In the genomic region with DNA sequence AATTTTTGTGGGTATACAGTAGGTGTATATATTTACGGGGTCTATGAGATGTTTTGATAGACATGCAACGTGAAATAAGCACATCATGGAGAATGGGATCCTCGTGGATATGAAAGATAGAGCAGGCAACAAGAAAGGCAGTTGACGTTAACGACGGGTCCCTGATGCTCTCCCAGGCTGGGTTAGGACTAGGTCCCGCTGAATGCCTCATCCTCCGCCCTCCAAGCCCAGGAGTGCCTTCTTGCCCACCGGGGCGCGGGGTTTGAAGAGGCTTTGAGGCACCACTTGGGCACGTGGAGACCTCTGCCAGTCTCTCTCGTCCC, we compare ENCODE assay signal across 8 cellular contexts. TPM values are rescaled to one million over a fixed set of nuclear protein-coding genes. Genes with fewer than 3 reads are reported as not detected.
DNase-seq lines count a peak whose midpoint lies in the region; ATAC-seq, FAIRE-seq and TF ChIP-seq lines count a peak whose summit lies in the region.

No MANE protein-coding gene starts in this region.

- CTCF ChIA-PET in MCF 10A (lab: Yijun Ruan, JAX): interaction anchor here (0.6 to 3.9 kb wide), 25 partner anchors 8 to 1198 kb away, joined by 3 to 25 read pairs (median 4); no protein-coding TSS in a partner anchor

- H3K4me1 Mint-ChIP-seq in MCF 10A (ENCODE audit: insufficient read depth, unreplicated experiment) (peaks cover 6% of the 10 kb centered on the region), mesothelial cell of epicardium (peaks cover 19% of the 10 kb centered on the region)

- ATAC-seq in HG03108 (IDR thresholded peaks at IDR 0.05; ENCODE audit: unreplicated experiment): peak; percentile 13

- H3K36me3 Mint-ChIP-seq in MCF 10A (ENCODE audit: insufficient read depth, unreplicated experiment) (peaks cover 9% of the 10 kb centered on the region), mesothelial cell of epicardium (peaks cover 17% of the 10 kb centered on the region)

- no peak for FAIRE-seq in D721Med (lab: Jason Lieb, UNC)

- H3K27me3 Mint-ChIP-seq in MCF 10A (ENCODE audit: insufficient read depth, unreplicated experiment): no peaks in the 10 kb centered on the region
- peaks cover 2% of the 10 kb centered on the region for H3K27me3 Mint-ChIP-seq in mesothelial cell of epicardium (ENCODE audit: low read depth)

- no peak for DNase-seq in GM12865 (ENCODE audit: low read depth)
- no peak for DNase-seq in MCF 10A (ENCODE audit: unreplicated experiment)
- DNase-seq in mesothelial cell of epicardium (ENCODE audit: low spot score in 2 of 2, unreplicated experiment in 2 of 2): no peak
- no peak for DNase-seq in SW480 (ENCODE audit: low spot score)
- no peak for DNase-seq in D721Med (ENCODE audit: insufficient read length, low spot score)
- no peak for DNase-seq in globus pallidus (ENCODE audit: low spot score)
- DNase-seq in activated CD4-positive, CD25-positive, alpha-beta regulatory T cell (lab: John Stamatoyannopoulos, UW): no peak

- intact Hi-C loops in MCF 10A (cut with micrococcal nuclease): loop anchor here (2.0 to 5.0 kb wide), 3 partner anchors 61 to 598 kb away; a partner anchor contains a TSS

- peak overlapping the region; percentile 80 for H3K4me3 ChIP-seq in GM12865 (ENCODE audit: low read depth, low read length)

- no peaks in the 10 kb centered on the region for H3K9me3 Mint-ChIP-seq in MCF 10A (ENCODE audit: unreplicated experiment)
- peaks cover 17% of the 10 kb centered on the region for H3K9me3 Mint-ChIP-seq in mesothelial cell of epicardium

- H3K4me3 Mint-ChIP-seq in MCF 10A (ENCODE audit: unreplicated experiment): peak overlapping the region; percentile 85
- H3K4me3 Mint-ChIP-seq in mesothelial cell of epicardium: peak overlapping the region; percentile 80

- no peak for TF ChIP-seq CTCF in GM12865 (IDR thresholded peaks at IDR 0.05; ENCODE audit: insufficient read depth, low read depth, low read length, missing control alignments)
- no peak for TF ChIP-seq CTCF in MCF 10A (IDR thresholded peaks at IDR 0.05; ENCODE audit: unreplicated experiment)
- no peak for TF ChIP-seq CTCF in mesothelial cell of epicardium (IDR thresholded peaks at IDR 0.05; ENCODE audit: unreplicated experiment)
- no peak for TF ChIP-seq CTCF in D721Med (IDR thresholded peaks at IDR 0.05; ENCODE audit: insufficient read depth, missing control alignments)

- H3K27ac Mint-ChIP-seq in MCF 10A (ENCODE audit: low read depth, unreplicated experiment) (peak overlapping the region; percentile 85), mesothelial cell of epicardium (no peak overlapping the region)

- POLR2A ChIA-PET in MCF 10A (lab: Yijun Ruan, JAX): interaction anchor here (0.8 to 3.1 kb wide), 15 partner anchors 8 to 314 kb away, joined by 3 to 17 read pairs (median 3); a partner anchor contains a TSS

- no TSS peak for BruUV-seq in MCF 10A (replicated peaks; lab: Mats Ljungman, UMichigan)

RNA-seq across cellular contexts. Expression of a gene that starts 9.5 kb away (rescaled TPM):
- total RNA-seq in MCF 10A (2022) (25.5 and 29.3 TPM in 2 replicates), mesothelial cell of epicardium (40.3 to 45.2 TPM (median 41.6 TPM) in 3 replicates)
